ENCODE assay signal across 11 cellular contexts in genomic region chr2:54556659-54557121, GRCh38.
DNase-seq lines count a peak whose midpoint lies in the region; ATAC-seq, FAIRE-seq and TF ChIP-seq lines count a peak whose summit lies in the region.
"Had no signal": no experiment of that assay in that cellular context is flagged by ENCODE, and none has a peak within 500 bp of the region (broad histone marks: within the 10 kb centered on the region; RNA-seq: fewer than 3 reads in every experiment).

No MANE protein-coding gene starts in this region.

- peaks cover 31% of the 10 kb centered on the region for H3K4me1 Mint-ChIP-seq in GM23338
- H3K4me1 Mint-ChIP-seq in activated B cell treated with CpG ODN at 0.5 μM for 24 hours, result peaks cover 37% of the 10 kb centered on the region
- peaks cover 34% of the 10 kb centered on the region for H3K4me1 Mint-ChIP-seq in glutamatergic neuron (ENCODE audit: low read depth, unreplicated experiment)

- CTCF ChIA-PET in activated B cell treated with CpG ODN at 0.5 μM for 24 hours (lab: Charles Lee), result interaction anchor here (1.6 kb wide), 1 partner anchor 82 kb away, joined by 5 read pairs; no protein-coding TSS in a partner anchor

- no peak overlapping the region for H2AFZ ChIP-seq in GM23338

- no peaks in the 10 kb centered on the region; the same call in 1 of the 2 replicates for H3F3A ChIP-seq in GM23338 (replicated peaks; ENCODE audit: low read depth)

- TF ChIP-seq CTCF in GM23338 (conservative IDR thresholded peaks at IDR 0.05; ENCODE audit: low read depth in 2 of 2), result no peak
- no peak for TF ChIP-seq CTCF in activated B cell treated with CpG ODN at 0.5 μM for 24 hours (IDR thresholded peaks at IDR 0.05)
- TF ChIP-seq CTCF in glutamatergic neuron (IDR thresholded peaks at IDR 0.05; ENCODE audit: partially characterized antibody, unreplicated experiment), result no peak

- H3K27ac ChIP-seq in GM23338 (ENCODE audit: low read depth) (peak overlapping the region; percentile 99; the same call in 1 of the 2 replicates), small intestine (ENCODE audit: low read depth in 1 of 2, low read length in 1 of 2) (peak overlapping the region; percentile 90 to 96)

- ATAC-seq in GM23338 (no peak), activated B cell treated with CpG ODN at 0.5 μM for 24 hours (ENCODE audit: low read depth) (no peak), GM18502 (IDR thresholded peaks at IDR 0.05; ENCODE audit: poor library complexity, unreplicated experiment) (no peak), GM19328 (IDR thresholded peaks at IDR 0.05; ENCODE audit: unreplicated experiment) (no peak), HG03039 (IDR thresholded peaks at IDR 0.05; ENCODE audit: unreplicated experiment) (no peak)

- no peak for FAIRE-seq in small intestine (lab: Jason Lieb, UNC)

- H3K27me3 ChIP-seq in GM23338 (ENCODE audit: insufficient read depth) (no peaks in the 10 kb centered on the region), small intestine (ENCODE audit: control insufficient read depth in 2 of 2, insufficient read depth in 2 of 2, low read length in 2 of 2) (no peaks in the 10 kb centered on the region)

- H3K27me3 Mint-ChIP-seq in GM23338 (ENCODE audit: insufficient read depth, low read depth, poor library complexity) (no peaks in the 10 kb centered on the region), activated B cell treated with CpG ODN at 0.5 μM for 24 hours (no peaks in the 10 kb centered on the region), glutamatergic neuron (ENCODE audit: unreplicated experiment) (peaks cover 12% of the 10 kb centered on the region)

- H3K36me3 ChIP-seq in GM23338 (ENCODE audit: insufficient read depth) (no peaks in the 10 kb centered on the region), small intestine (ENCODE audit: control insufficient read depth in 2 of 2, insufficient read depth in 2 of 2, low read length in 2 of 2) (no peaks in the 10 kb centered on the region)
- H3K36me3 ChIP-seq: thoracic aorta had no signal

- POLR2A ChIA-PET in activated B cell treated with CpG ODN at 0.5 μM for 24 hours (lab: Charles Lee), result interaction anchor here (0.6 to 7.8 kb wide), 3 partner anchors 16 to 667 kb away, joined by 3 to 198 read pairs (median 121); no protein-coding TSS in a partner anchor

- in situ Hi-C loops in KBM-7 (cut with MboI; ENCODE audit: low pct_unique_long_range_greater_than_20kb, low sequenced_read_pairs), result no loop called here

- H3K4me2 ChIP-seq in GM23338, result peak overlapping the region; percentile 89

- peaks cover 7% of the 10 kb centered on the region for H4K20me1 ChIP-seq in GM23338 (replicated peaks; ENCODE audit: insufficient read depth)

- intact Hi-C loops in activated B cell treated with CpG ODN at 0.5 μM for 24 hours (cut with micrococcal nuclease), result loop anchor here (2.0 to 10.0 kb wide), 6 partner anchors 20 to 726 kb away; partner anchors contain the start of genes CLHC1 and RPS27A

- H3K27ac Mint-ChIP-seq in GM23338 (peak overlapping the region; percentile 97; the same call in 1 of the 2 replicates), activated B cell treated with CpG ODN at 0.5 μM for 24 hours (peak overlapping the region; percentile 92), glutamatergic neuron (ENCODE audit: unreplicated experiment) (peak overlapping the region; percentile 38)

- no peaks in the 10 kb centered on the region for H3K9me3 ChIP-seq in small intestine (ENCODE audit: control insufficient read depth, low read depth)
- H3K9me3 ChIP-seq: thoracic aorta had no signal

- H3K9me3 Mint-ChIP-seq in GM23338 (no peaks in the 10 kb centered on the region), activated B cell treated with CpG ODN at 0.5 μM for 24 hours (no peaks in the 10 kb centered on the region), glutamatergic neuron (ENCODE audit: unreplicated experiment) (peaks cover 16% of the 10 kb centered on the region)

- peak overlapping the region; percentile 70; the same call in 1 of the 2 replicates for H3K4me3 ChIP-seq in GM23338
- H3K4me3 ChIP-seq in small intestine (ENCODE audit: low read depth in 1 of 2, low read length in 2 of 2), result no peak overlapping the region

- H3K4me3 Mint-ChIP-seq in GM23338 (peak overlapping the region; percentile 98), activated B cell treated with CpG ODN at 0.5 μM for 24 hours (peak overlapping the region; percentile 89), glutamatergic neuron (ENCODE audit: unreplicated experiment) (peak overlapping the region; percentile 88)

- H3K4me1 ChIP-seq in GM23338 (ENCODE audit: insufficient read depth) (peaks cover 26% of the 10 kb centered on the region), small intestine (ENCODE audit: control insufficient read depth in 2 of 2, insufficient read depth in 1 of 2, low read depth in 1 of 2, low read length in 1 of 2) (peaks cover 5 to 15% of the 10 kb centered on the region in 2 donors)

- H3K36me3 Mint-ChIP-seq in GM23338 (ENCODE audit: low read depth) (peaks cover 3% of the 10 kb centered on the region; the same call in 1 of the 3 replicates), activated B cell treated with CpG ODN at 0.5 μM for 24 hours (ENCODE audit: low read depth) (peaks cover 14% of the 10 kb centered on the region), glutamatergic neuron (ENCODE audit: unreplicated experiment) (no peaks in the 10 kb centered on the region)

- 87 to 96% (median 96%) methylated on average over 1 of the region's 1 CpG for WGBS in small intestine, 3 donors

- DNase-seq in GM23338 (ENCODE audit: low spot score) (no peak), activated B cell treated with CpG ODN at 0.5 μM for 24 hours (no peak), glutamatergic neuron (no peak), small intestine (no peak), KBM-7 (no peak)
- DNase-seq: midbrain, NCI-H1092 treated with DMSO at 0.1 percent for 48 hours had no signal

- H3K9me2 ChIP-seq in GM23338 (ENCODE audit: insufficient read depth), result no peaks in the 10 kb centered on the region

- peaks cover 42% of the 10 kb centered on the region for H3K79me2 ChIP-seq in GM23338 (replicated peaks; ENCODE audit: insufficient read depth)

TF ChIP-seq in GM23338, 12 proteins besides CTCF, POLR2A, EP300 and RAD21 (continues in another document):
- TF ChIP-seq ETS1 (IDR thresholded peaks at IDR 0.05), result no peak
- TF ChIP-seq STAT1 (IDR thresholded peaks at IDR 0.05; ENCODE audit: unreplicated experiment), result no peak

Comparison
In these comparisons a context has a peak if more than half of its experiments do, and no peak if none do; other contexts are left out.
1. H3K27ac Mint-ChIP-seq: peak in every context shown above with its lines; median percentile 97 in GM23338; 92 in activated B cell treated with CpG ODN at 0.5 μM for 24 hours; 38 in glutamatergic neuron.